10 cellular contexts compared by ENCODE assay signal in genomic region chr19:4597975-4598671, GRCh38. TPM values are rescaled to one million over a fixed set of nuclear protein-coding genes. Genes with fewer than 3 reads are reported as not detected.
A peak's percentile ranks its signal among the peaks of the same experiment; 100 is the strongest.
DNase-seq lines count a peak whose midpoint lies in the region; ATAC-seq, FAIRE-seq and TF ChIP-seq lines count a peak whose summit lies in the region.
"Had no signal": no experiment of that assay in that cellular context is flagged by ENCODE, and none has a peak within 500 bp of the region (broad histone marks: within the 10 kb centered on the region; RNA-seq: fewer than 3 reads in every experiment).

No MANE protein-coding gene starts in this region.

- no peak for ATAC-seq in omental fat pad (ENCODE audit: low FRiP score)

- WGBS in sigmoid colon, 2 donors, result 2 to 4% methylated on average over 32 of the region's 32 CpGs

- H3K9me3 ChIP-seq in sigmoid colon (no peaks in the 10 kb centered on the region), vagina (no peaks in the 10 kb centered on the region)

- no peak for TF ChIP-seq CTCF in foreskin fibroblast (IDR thresholded peaks at IDR 0.05; ENCODE audit: low read depth, low read length)
- TF ChIP-seq CTCF in omental fat pad (IDR thresholded peaks at IDR 0.05), result no peak
- no peak for TF ChIP-seq CTCF in sigmoid colon (IDR thresholded peaks at IDR 0.05)
- no peak for TF ChIP-seq CTCF in vagina (IDR thresholded peaks at IDR 0.05)

- H3K27me3 ChIP-seq in sigmoid colon (peaks cover 24 to 77% (median 46%) of the 10 kb centered on the region in 3 donors), vagina (peaks cover 3% of the 10 kb centered on the region)

- H3K27ac ChIP-seq in sigmoid colon, result no peak overlapping the region
- no peak overlapping the region for H3K27ac ChIP-seq in vagina
- H3K27ac ChIP-seq: skin epidermis had no signal

- no peaks in the 10 kb centered on the region for H3K36me3 Mint-ChIP-seq in activated CD4-positive, alpha-beta memory T cell treated with anti-CD3 and anti-CD28 coated beads for 36 hours

- intact Hi-C loops in activated CD4-positive, alpha-beta memory T cell treated with anti-CD3 and anti-CD28 coated beads for 36 hours (cut with micrococcal nuclease), result no loop called here
- intact Hi-C loops in sigmoid colon (cut with DNase I) (no loop called here), vagina (cut with DNase I) (no loop called here)

- H3K36me3 ChIP-seq in sigmoid colon (no peaks in the 10 kb centered on the region), vagina (no peaks in the 10 kb centered on the region)

- POLR2A ChIA-PET in activated CD4-positive, alpha-beta memory T cell treated with anti-CD3 and anti-CD28 coated beads for 36 hours (lab: Charles Lee), result no interaction called here

- peaks cover 11% of the 10 kb centered on the region for H3K4me1 Mint-ChIP-seq in activated CD4-positive, alpha-beta memory T cell treated with anti-CD3 and anti-CD28 coated beads for 36 hours (ENCODE audit: low read depth)

- TF ChIP-seq EP300 in sigmoid colon (IDR thresholded peaks at IDR 0.05), result no peak

- H3K27ac Mint-ChIP-seq in activated CD4-positive, alpha-beta memory T cell treated with anti-CD3 and anti-CD28 coated beads for 36 hours, result no peak overlapping the region

- H3K4me1 ChIP-seq in sigmoid colon (peaks cover 0 to 7% (median 6%) of the 10 kb centered on the region in 4 donors), vagina (peaks cover 7% of the 10 kb centered on the region)

- peaks cover 40% of the 10 kb centered on the region for H3K27me3 Mint-ChIP-seq in activated CD4-positive, alpha-beta memory T cell treated with anti-CD3 and anti-CD28 coated beads for 36 hours

- H3K9me3 Mint-ChIP-seq in activated CD4-positive, alpha-beta memory T cell treated with anti-CD3 and anti-CD28 coated beads for 36 hours, result no peaks in the 10 kb centered on the region

- peak; percentile 75 for FAIRE-seq in GM12892 (lab: Jason Lieb, UNC)

- peak; percentile 76 for DNase-seq in GM12892 (ENCODE audit: insufficient read length)
- peak; percentile 5 for DNase-seq in NCI-H2029 treated with DMSO at 0.1 percent for 48 hours (lab: John Stamatoyannopoulos, UW)
- DNase-seq in activated CD4-positive, alpha-beta memory T cell treated with anti-CD3 and anti-CD28 coated beads for 36 hours, result peak; percentile 63
- DNase-seq in foreskin fibroblast, result peak; percentile 13 to 53
- DNase-seq in stimulated activated CD4-positive, alpha-beta T cell treated with anti-CD3 and anti-CD28 coated beads, Interleukin-1b, Interleukin-23, amount 100 ng/mL, for 1 hour (ENCODE audit: low read depth in 2 of 2), result peak; percentile 6 to 26
- no peak for DNase-seq in omental fat pad (ENCODE audit: low spot score)
- no peak for DNase-seq in sigmoid colon
- DNase-seq in vagina (ENCODE audit: extremely low spot score in 2 of 2), result no peak

- CTCF ChIA-PET in activated CD4-positive, alpha-beta memory T cell treated with anti-CD3 and anti-CD28 coated beads for 36 hours (lab: Charles Lee), result interaction anchor here (0.6 kb wide), 1 partner anchor 934 kb away, joined by 3 read pairs; no protein-coding TSS in a partner anchor

- TF ChIP-seq POLR2A in GM12892 (IDR thresholded peaks at IDR 0.05; ENCODE audit: low read depth, low read length) (no peak), sigmoid colon (IDR thresholded peaks at IDR 0.05) (no peak), vagina (IDR thresholded peaks at IDR 0.05) (no peak)

- H3K4me3 ChIP-seq in foreskin fibroblast (ENCODE audit: low read depth in 1 of 2, low read length in 2 of 2) (peak overlapping the region in 1 of 2 donors; percentile 20), sigmoid colon (peak overlapping the region in 1 of 4 donors; percentile 17), vagina (peak overlapping the region in 1 of 2 donors; percentile 15)
- H3K4me3 ChIP-seq: skin epidermis had no signal

- H3K4me3 Mint-ChIP-seq in activated CD4-positive, alpha-beta memory T cell treated with anti-CD3 and anti-CD28 coated beads for 36 hours, result no peak overlapping the region

RNA-seq across cellular contexts. Expression of gene SEMA6B, which starts 38.6 kb away (rescaled TPM):
- not detected for polyA plus RNA-seq in GM12892 (2012; ENCODE audit: missing spikeins)
- under 1 TPM in 1 of 2 experiments, not detected in 1; 0.19 TPM for total RNA-seq in activated CD4-positive, alpha-beta memory T cell treated with anti-CD3 and anti-CD28 coated beads for 36 hours
- total RNA-seq in omental fat pad (10 to 100 TPM in 3 of 4 donors, 1 to 10 TPM in 1; 4.4 to 39.3 (median 10.9) TPM), sigmoid colon (1 to 10 TPM; 1.1 to 5.7 (median 1.6) TPM), vagina (8.3 TPM)
- polyA plus RNA-seq in sigmoid colon, result 10 to 100 TPM in 1 of 3 donors, 1 to 10 TPM in 1, under 1 TPM in 1; 0.60 to 16.9 (median 4.7) TPM
- total RNA-seq: T-helper 1 cell treated with Interleukin-12 subunit alpha and Interleukin-12 subunit beta and Interleukin-4 antibody, amounts not matched to agents 30 ng/mL and 1 ng/mL, for 36 hours had no signal

RNA-seq across cellular contexts. Expression of gene TNFAIP8L1, which starts 41.2 kb away (rescaled TPM):
- 6.7 TPM for polyA plus RNA-seq in GM12892 (2012; ENCODE audit: missing spikeins)
- total RNA-seq in activated CD4-positive, alpha-beta memory T cell treated with anti-CD3 and anti-CD28 coated beads for 36 hours, result 10 to 100 TPM; 17.2 to 17.4 TPM
- 1 to 10 TPM; 1.8 to 6.3 (median 3.1) TPM for total RNA-seq in omental fat pad
- 10 to 100 TPM; 18.9 to 25.2 (median 20.0) TPM for total RNA-seq in sigmoid colon
- 10 to 100 TPM in 1 of 3 donors, 1 to 10 TPM in 2; 3.7 to 17.1 (median 4.8) TPM for polyA plus RNA-seq in sigmoid colon
- 13.0 TPM for total RNA-seq in vagina

RNA-seq across cellular contexts. Expression of gene LRG1, which starts 58.3 kb away (rescaled TPM):
- polyA plus RNA-seq in GM12892 (2012; ENCODE audit: missing spikeins), result 2.8 TPM
- total RNA-seq in activated CD4-positive, alpha-beta memory T cell treated with anti-CD3 and anti-CD28 coated beads for 36 hours, result under 1 TPM; 0.88 to 0.92 TPM
- total RNA-seq in omental fat pad, result 10 to 100 TPM in 1 of 4 donors, 1 to 10 TPM in 3; 1.4 to 22.6 (median 5.4) TPM
- total RNA-seq in sigmoid colon, result 1 to 10 TPM in 1 of 4 donors, under 1 TPM in 2, not detected in 1; 0.36 to 2.3 (median 0.49) TPM
- polyA plus RNA-seq in sigmoid colon, result 10 to 100 TPM in 1 of 3 donors, 1 to 10 TPM in 2; 2.4 to 21.0 (median 3.7) TPM
- total RNA-seq in vagina, result 6.9 TPM

Comparison
In these comparisons a context has a peak if more than half of its experiments do, and no peak if none do; other contexts are left out.
1. DNase-seq: peak in GM12892 (single experiment), NCI-H2029 treated with DMSO at 0.1 percent for 48 hours (single experiment), activated CD4-positive, alpha-beta memory T cell treated with anti-CD3 and anti-CD28 coated beads for 36 hours (single experiment), foreskin fibroblast (2 of 2) and stimulated activated CD4-positive, alpha-beta T cell treated with anti-CD3 and anti-CD28 coated beads, Interleukin-1b, Interleukin-23, amount 100 ng/mL, for 1 hour (2 of 2); none in omental fat pad (single experiment), sigmoid colon (single experiment) and vagina (0 of 2).